In genomic region chr11:34274712-34275398, GRCh38 we compare ENCODE assay signal across 9 cellular contexts.
DNase-seq lines count a peak whose midpoint lies in the region; ATAC-seq, FAIRE-seq and TF ChIP-seq lines count a peak whose summit lies in the region.
"Had no signal": no experiment of that assay in that cellular context is flagged by ENCODE, and none has a peak within 500 bp of the region (broad histone marks: within the 10 kb centered on the region; RNA-seq: fewer than 3 reads in every experiment).

No MANE protein-coding gene starts in this region.

- 95% methylated on average over 11 of the region's 11 CpGs; no CpG with 5 or more reads in 1 of the 2 experiments for WGBS in H1 (ENCODE audit: extremely low coverage in 1 of 2, insufficient coverage in 1 of 2, insufficient read length in 1 of 2, insufficient replicate concordance in 2 of 2, low coverage in 1 of 2, low lambda C conversion rate in 2 of 2, missing lambda C conversion rate in 1 of 2), 2 experiments
- no CpG with 5 or more reads among the region's 11 CpGs for WGBS in mesendoderm (ENCODE audit: extremely low coverage, insufficient coverage, low lambda C conversion rate)

- no peak overlapping the region for H2BK20ac ChIP-seq in H1 (ENCODE audit: low read length)

- no peak overlapping the region for H3K4me3 ChIP-seq in H1 (ENCODE audit: extremely low read depth in 1 of 4, insufficient read depth in 2 of 4, low read depth in 3 of 4, low read length in 4 of 4)
- no peak overlapping the region for H3K4me3 ChIP-seq in mesendoderm (ENCODE audit: low read length)

- POLR2A ChIA-PET in H1 (lab: Charles Lee; ENCODE audit: partially characterized antibody), result no interaction called here

- H3K4ac ChIP-seq in H1 (replicated peaks; ENCODE audit: insufficient read length, low read depth, low read length) (no peak overlapping the region), mesendoderm (ENCODE audit: low read depth, low read length) (no peak overlapping the region)

- H2AK5ac ChIP-seq in H1 (ENCODE audit: low read depth, low read length), result no peak overlapping the region
- no peak overlapping the region for H2AK5ac ChIP-seq in mesendoderm (ENCODE audit: low read length)

- no peak for TF ChIP-seq POLR2A in H1 (IDR thresholded peaks at IDR 0.05; ENCODE audit: control extremely low read depth in 1 of 2, low read depth in 2 of 2, low read length in 2 of 2)

- H3K79me2 ChIP-seq in H1 (ENCODE audit: control insufficient read depth in 1 of 2, insufficient read depth in 2 of 2, low read length in 2 of 2) (no peaks in the 10 kb centered on the region), mesendoderm (ENCODE audit: control insufficient read depth, insufficient read depth, low read length) (no peaks in the 10 kb centered on the region)

- FAIRE-seq in H1 (lab: Jason Lieb, UNC), result no peak

- H3K4me2 ChIP-seq in H1 (ENCODE audit: insufficient read depth in 1 of 2, low read depth in 2 of 2, low read length in 2 of 2) (no peak overlapping the region), mesendoderm (ENCODE audit: low read length) (no peak overlapping the region)

- H4K8ac ChIP-seq in H1 (ENCODE audit: extremely low read depth, insufficient read depth, low read length) (no peak overlapping the region), mesendoderm (ENCODE audit: low read depth, low read length) (no peak overlapping the region)

- CTCF ChIA-PET in H1 (lab: Charles Lee; ENCODE audit: partially characterized antibody), result interaction anchor here (0.9 to 2.2 kb wide), 3 partner anchors 11 to 94 kb away, joined by 4 to 9 read pairs (median 5); no protein-coding TSS in a partner anchor

- no peak overlapping the region for H2AFZ ChIP-seq in H1 (ENCODE audit: low read length)

- H3K4me1 ChIP-seq in H1 (replicated peaks in 1 of 4; ENCODE audit: control insufficient read depth in 3 of 4, insufficient read depth in 4 of 4, low read length in 3 of 4) (peaks cover 0 to 3% (median 1%) of the 10 kb centered on the region in 4 experiments; a peak in 1 of 7 replicates), mesendoderm (ENCODE audit: control insufficient read depth, low read depth, low read length) (no peaks in the 10 kb centered on the region)

- no peaks in the 10 kb centered on the region for H3K36me3 ChIP-seq in H1 (ENCODE audit: control insufficient read depth in 2 of 4, insufficient read depth in 4 of 4, low read length in 3 of 4)
- H3K36me3 ChIP-seq in mesendoderm (ENCODE audit: control insufficient read depth, insufficient read depth, low read length), result no peaks in the 10 kb centered on the region

- DNase-seq in 8988T, result peak; percentile 44
- peak; percentile 89 for DNase-seq in NCI-H2029 treated with DMSO at 0.1 percent for 48 hours (lab: John Stamatoyannopoulos, UW)
- DNase-seq in H1 (ENCODE audit: low read depth in 1 of 2, low spot score in 2 of 2), result no peak
- DNase-seq in mesendoderm, result peak; percentile 56
- DNase-seq in SKM-1 (lab: John Stamatoyannopoulos, UW; ENCODE audit: unreplicated experiment), result no peak
- DNase-seq in COLO829 (ENCODE audit: low spot score), result no peak
- DNase-seq in stimulated activated naive CD8-positive, alpha-beta T cell treated with anti-CD3 and anti-CD28 coated beads, Interleukin-15, Interleukin-2, amounts not matched to agents 100 U/mL and 50 U/mL, for 24 hours, result no peak
- DNase-seq: CD4-positive, CD25-positive, alpha-beta regulatory T cell had no signal

- H4K91ac ChIP-seq in H1 (replicated peaks; ENCODE audit: insufficient read length, low read length), result no peak overlapping the region

- TF ChIP-seq RAD21 in H1 (IDR thresholded peaks at IDR 0.05 in 1 of 2, conservative IDR thresholded peaks at IDR 0.05 in 1 of 2; ENCODE audit: low read depth in 2 of 2, low read length in 2 of 2), result no peak

- no peak for TF ChIP-seq EP300 in H1 (IDR thresholded peaks at IDR 0.05; ENCODE audit: borderline replicate concordance in 1 of 2, low read depth in 2 of 2, low read length in 2 of 2)

- no peaks in the 10 kb centered on the region; a peak in 1 of 4 replicates for H3K9me3 ChIP-seq in H1 (ENCODE audit: insufficient read depth in 2 of 2, low read depth in 1 of 2, low read length in 1 of 2)

- H3K79me1 ChIP-seq in H1 (ENCODE audit: low read depth, low read length), result no peaks in the 10 kb centered on the region
- H3K79me1 ChIP-seq in mesendoderm (ENCODE audit: low read length), result no peaks in the 10 kb centered on the region

- no peak overlapping the region for H2BK12ac ChIP-seq in H1 (ENCODE audit: low read depth, low read length)

- H3K27me3 ChIP-seq in H1 (replicated peaks in 1 of 4; ENCODE audit: control insufficient read depth in 3 of 4, extremely low read depth in 1 of 4, insufficient read depth in 3 of 4, low read length in 3 of 4) (no peaks in the 10 kb centered on the region), mesendoderm (ENCODE audit: insufficient read depth, low read length, poor library complexity) (no peaks in the 10 kb centered on the region)

- no peak overlapping the region for H3K14ac ChIP-seq in H1 (ENCODE audit: insufficient read length)

- peak overlapping the region; percentile 44; the same call in 1 of the 2 replicates for H2BK5ac ChIP-seq in H1 (ENCODE audit: low read depth, low read length)
- no peak overlapping the region for H2BK5ac ChIP-seq in mesendoderm (ENCODE audit: low read length)

- no peak overlapping the region for H3K23ac ChIP-seq in H1 (ENCODE audit: insufficient read length)
- H3K23ac ChIP-seq in mesendoderm (ENCODE audit: low read length), result no peak overlapping the region

- H3K9ac ChIP-seq in H1 (replicated peaks in 1 of 4; ENCODE audit: extremely low read depth in 1 of 4, low read depth in 3 of 4, low read length in 3 of 4) (no peak overlapping the region), mesendoderm (ENCODE audit: low read length) (no peak overlapping the region)

- no peaks in the 10 kb centered on the region for H3K23me2 ChIP-seq in H1 (ENCODE audit: low read depth, low read length)

- H3K27ac ChIP-seq in H1 (ENCODE audit: low read depth, low read length), result no peak overlapping the region
- H3K27ac ChIP-seq in mesendoderm (ENCODE audit: low read depth, low read length), result no peak overlapping the region

- H2BK15ac ChIP-seq in H1 (ENCODE audit: low read length) (no peak overlapping the region), mesendoderm (replicated peaks; ENCODE audit: low read depth) (no peak overlapping the region)

- ATAC-seq in stimulated activated naive CD8-positive, alpha-beta T cell treated with anti-CD3 and anti-CD28 coated beads, Interleukin-15, Interleukin-2, amounts not matched to agents 100 U/mL and 50 U/mL, for 24 hours, result no peak
- no peak for ATAC-seq in GM21390 (IDR thresholded peaks at IDR 0.05; ENCODE audit: unreplicated experiment)

- no peak overlapping the region for H3K18ac ChIP-seq in H1 (ENCODE audit: extremely low read depth, low read length)
- H3K18ac ChIP-seq in mesendoderm (ENCODE audit: low read length), result no peak overlapping the region

- no peak overlapping the region for H4K5ac ChIP-seq in H1 (ENCODE audit: insufficient read length, low read depth, low read length)
- H4K5ac ChIP-seq in mesendoderm (ENCODE audit: low read length), result no peak overlapping the region

- H4K20me1 ChIP-seq in H1 (replicated peaks in 1 of 2; ENCODE audit: control insufficient read depth in 1 of 2, insufficient read depth in 2 of 2, low read length in 2 of 2), result no peaks in the 10 kb centered on the region

- no peak overlapping the region for H3K56ac ChIP-seq in H1 (replicated peaks; ENCODE audit: insufficient read length, low read depth, low read length)
- no peak overlapping the region for H3K56ac ChIP-seq in mesendoderm (ENCODE audit: low read length)

- no peak for TF ChIP-seq CTCF in H1 (IDR thresholded peaks at IDR 0.05; ENCODE audit: control extremely low read depth in 1 of 3, insufficient read depth in 1 of 3, low read depth in 1 of 3, low read length in 3 of 3)

- H2BK120ac ChIP-seq in H1 (replicated peaks; ENCODE audit: low read depth, low read length), result no peak overlapping the region
- no peak overlapping the region for H2BK120ac ChIP-seq in mesendoderm (ENCODE audit: low read depth, low read length)

TF ChIP-seq in H1, 55 proteins besides CTCF, POLR2A, EP300 and RAD21:
- TF ChIP-seq KDM4A (IDR thresholded peaks at IDR 0.05; ENCODE audit: low read depth, low read length, severe bottlenecking) (no peak), CEBPB (IDR thresholded peaks at IDR 0.05; ENCODE audit: low read depth, low read length) (peak; percentile 89), HDAC6 (IDR thresholded peaks at IDR 0.05; ENCODE audit: low read depth, low read length) (no peak), RXRA (IDR thresholded peaks at IDR 0.05; ENCODE audit: insufficient read depth, low read depth, low read length) (no peak), KDM1A (IDR thresholded peaks at IDR 0.05; ENCODE audit: borderline replicate concordance, low read length) (no peak)

Comparison
In these comparisons a context has a peak if more than half of its experiments do, and no peak if none do; other contexts are left out.
1. DNase-seq: peak in 8988T (single experiment), NCI-H2029 treated with DMSO at 0.1 percent for 48 hours (single experiment) and mesendoderm (single experiment); none in H1 (0 of 2), SKM-1 (single experiment), COLO829 (single experiment) and stimulated activated naive CD8-positive, alpha-beta T cell treated with anti-CD3 and anti-CD28 coated beads, Interleukin-15, Interleukin-2, amounts not matched to agents 100 U/mL and 50 U/mL, for 24 hours (single experiment).